1 cellular context compared by ENCODE assay signal in the genomic region with DNA sequence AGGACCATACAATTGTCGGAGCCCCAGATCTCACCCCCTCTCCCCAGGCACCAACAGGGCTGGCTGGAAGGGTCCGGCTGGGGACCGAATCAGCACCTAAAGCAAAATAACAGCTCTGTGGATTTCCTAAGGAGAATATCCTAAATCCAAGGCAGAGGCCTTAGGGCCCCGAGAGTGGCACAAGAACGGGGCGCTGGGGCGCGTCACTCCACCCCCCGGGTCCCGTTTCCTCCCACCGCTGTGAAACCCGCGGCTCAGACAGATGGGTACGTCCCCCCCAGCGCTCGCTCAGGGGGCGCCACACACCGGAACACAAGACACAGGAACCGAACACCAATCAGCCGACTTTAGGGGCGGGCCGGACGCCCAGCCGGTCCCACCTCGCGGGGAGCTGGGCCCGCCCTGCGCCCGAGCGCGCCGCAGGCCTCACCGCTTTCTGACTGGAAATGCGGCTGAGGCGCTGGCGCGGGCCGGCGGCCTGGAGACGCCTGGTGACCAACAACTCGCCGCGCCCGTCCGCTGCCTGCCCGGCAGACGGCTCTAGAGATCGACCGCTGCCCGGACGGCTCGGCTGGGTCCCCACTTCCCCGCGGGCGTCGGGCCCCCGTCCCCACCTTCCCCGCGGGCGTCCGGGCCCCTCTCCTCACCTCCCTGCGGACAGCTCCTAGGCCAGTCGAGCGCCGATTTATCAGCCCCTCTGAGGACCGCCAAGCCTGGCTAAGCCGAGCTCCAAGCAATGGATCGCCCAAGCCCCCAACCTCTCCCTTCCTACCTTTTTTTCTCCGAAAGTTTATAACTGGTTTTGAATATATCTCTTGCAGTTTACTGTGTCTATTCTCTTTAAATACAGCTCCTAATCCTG.
TF ChIP-seq lines count a peak whose summit lies in the region.

A gene with protein sequence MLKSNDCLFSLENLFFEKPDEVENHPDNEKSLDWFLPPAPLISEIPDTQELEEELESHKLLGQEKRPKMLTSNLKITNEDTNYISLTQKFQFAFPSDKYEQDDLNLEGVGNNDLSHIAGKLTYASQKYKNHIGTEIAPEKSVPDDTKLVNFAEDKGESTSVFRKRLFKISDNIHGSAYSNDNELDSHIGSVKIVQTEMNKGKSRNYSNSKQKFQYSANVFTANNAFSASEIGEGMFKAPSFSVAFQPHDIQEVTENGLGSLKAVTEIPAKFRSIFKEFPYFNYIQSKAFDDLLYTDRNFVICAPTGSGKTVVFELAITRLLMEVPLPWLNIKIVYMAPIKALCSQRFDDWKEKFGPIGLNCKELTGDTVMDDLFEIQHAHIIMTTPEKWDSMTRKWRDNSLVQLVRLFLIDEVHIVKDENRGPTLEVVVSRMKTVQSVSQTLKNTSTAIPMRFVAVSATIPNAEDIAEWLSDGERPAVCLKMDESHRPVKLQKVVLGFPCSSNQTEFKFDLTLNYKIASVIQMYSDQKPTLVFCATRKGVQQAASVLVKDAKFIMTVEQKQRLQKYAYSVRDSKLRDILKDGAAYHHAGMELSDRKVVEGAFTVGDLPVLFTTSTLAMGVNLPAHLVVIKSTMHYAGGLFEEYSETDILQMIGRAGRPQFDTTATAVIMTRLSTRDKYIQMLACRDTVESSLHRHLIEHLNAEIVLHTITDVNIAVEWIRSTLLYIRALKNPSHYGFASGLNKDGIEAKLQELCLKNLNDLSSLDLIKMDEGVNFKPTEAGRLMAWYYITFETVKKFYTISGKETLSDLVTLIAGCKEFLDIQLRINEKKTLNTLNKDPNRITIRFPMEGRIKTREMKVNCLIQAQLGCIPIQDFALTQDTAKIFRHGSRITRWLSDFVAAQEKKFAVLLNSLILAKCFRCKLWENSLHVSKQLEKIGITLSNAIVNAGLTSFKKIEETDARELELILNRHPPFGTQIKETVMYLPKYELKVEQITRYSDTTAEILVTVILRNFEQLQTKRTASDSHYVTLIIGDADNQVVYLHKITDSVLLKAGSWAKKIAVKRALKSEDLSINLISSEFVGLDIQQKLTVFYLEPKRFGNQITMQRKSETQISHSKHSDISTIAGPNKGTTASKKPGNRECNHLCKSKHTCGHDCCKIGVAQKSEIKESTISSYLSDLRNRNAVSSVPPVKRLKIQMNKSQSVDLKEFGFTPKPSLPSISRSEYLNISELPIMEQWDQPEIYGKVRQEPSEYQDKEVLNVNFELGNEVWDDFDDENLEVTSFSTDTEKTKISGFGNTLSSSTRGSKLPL (N-terminal part only) (minus strand): TSS at position 687 of the 862 bp plus-strand sequence. CDS start 3,755 bp downstream, outside the sequence.

TF ChIP-seq in HepG2, 621 proteins besides CTCF, POLR2A, EP300 and RAD21 (continued from another document and continues in another):
- TF ChIP-seq, protein P1, sequence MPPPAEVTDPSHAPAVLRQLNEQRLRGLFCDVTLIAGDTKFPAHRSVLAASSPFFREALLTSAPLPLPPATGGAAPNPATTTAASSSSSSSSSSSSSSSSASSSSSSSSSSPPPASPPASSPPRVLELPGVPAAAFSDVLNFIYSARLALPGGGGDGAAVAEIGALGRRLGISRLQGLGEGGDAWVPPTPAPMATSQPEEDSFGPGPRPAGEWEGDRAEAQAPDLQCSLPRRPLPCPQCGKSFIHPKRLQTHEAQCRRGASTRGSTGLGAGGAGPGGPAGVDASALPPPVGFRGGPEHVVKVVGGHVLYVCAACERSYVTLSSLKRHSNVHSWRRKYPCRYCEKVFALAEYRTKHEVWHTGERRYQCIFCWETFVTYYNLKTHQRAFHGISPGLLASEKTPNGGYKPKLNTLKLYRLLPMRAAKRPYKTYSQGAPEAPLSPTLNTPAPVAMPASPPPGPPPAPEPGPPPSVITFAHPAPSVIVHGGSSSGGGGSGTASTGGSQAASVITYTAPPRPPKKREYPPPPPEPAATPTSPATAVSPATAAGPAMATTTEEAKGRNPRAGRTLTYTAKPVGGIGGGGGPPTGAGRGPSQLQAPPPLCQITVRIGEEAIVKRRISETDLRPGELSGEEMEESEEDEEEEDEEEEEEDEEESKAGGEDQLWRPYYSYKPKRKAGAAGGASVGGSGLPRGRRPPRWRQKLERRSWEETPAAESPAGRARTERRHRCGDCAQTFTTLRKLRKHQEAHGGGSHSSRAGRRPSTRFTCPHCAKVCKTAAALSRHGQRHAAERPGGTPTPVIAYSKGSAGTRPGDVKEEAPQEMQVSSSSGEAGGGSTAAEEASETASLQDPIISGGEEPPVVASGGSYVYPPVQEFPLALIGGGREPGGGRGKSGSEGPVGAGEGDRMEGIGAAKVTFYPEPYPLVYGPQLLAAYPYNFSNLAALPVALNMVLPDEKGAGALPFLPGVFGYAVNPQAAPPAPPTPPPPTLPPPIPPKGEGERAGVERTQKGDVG (CRISPR knock-in tag; IDR thresholded peaks at IDR 0.05; ENCODE audit: borderline replicate concordance): no peak
- TF ChIP-seq SMAD3 (CRISPR knock-in tag; IDR thresholded peaks at IDR 0.05) (no peak), HNRNPLL (IDR thresholded peaks at IDR 0.05; ENCODE audit: low read depth, low read length, poor library complexity, severe bottlenecking) (peak; percentile 67), ZNF546 (CRISPR knock-in tag; conservative IDR thresholded peaks at IDR 0.05) (0 out of 2 replicates have a peak, but pooled peaks have one; percentile 62), ZNF235 (CRISPR knock-in tag; IDR thresholded peaks at IDR 0.05; ENCODE audit: borderline replicate concordance) (0 out of 2 replicates have a peak, but pooled peaks have one; percentile 46), SP1 (IDR thresholded peaks at IDR 0.05) (no peak), SP1 (CRISPR knock-in tag; IDR thresholded peaks at IDR 0.05) (peak; percentile 13; the same call in 1 of the 2 replicates), ZFY (CRISPR knock-in tag; IDR thresholded peaks at IDR 0.05) (peak; percentile 95), ARID2 (CRISPR knock-in tag; IDR thresholded peaks at IDR 0.05; ENCODE audit: borderline replicate concordance) (0 out of 2 replicates have a peak, but pooled peaks have one; percentile 34), LCORL (IDR thresholded peaks at IDR 0.05) (no peak), LCORL (CRISPR knock-in tag; IDR thresholded peaks at IDR 0.05) (peak; percentile 55; the same call in 1 of the 2 replicates), ZNF530 (CRISPR knock-in tag; IDR thresholded peaks at IDR 0.05; ENCODE audit: low read depth) (no peak), ZNF703 (CRISPR knock-in tag; IDR thresholded peaks at IDR 0.05; ENCODE audit: borderline replicate concordance) (peak; percentile 43; the same call in 1 of the 2 replicates), ZNF709 (CRISPR knock-in tag; IDR thresholded peaks at IDR 0.05) (0 out of 2 replicates have a peak, but pooled peaks have one; percentile 53)
- TF ChIP-seq, protein P2, sequence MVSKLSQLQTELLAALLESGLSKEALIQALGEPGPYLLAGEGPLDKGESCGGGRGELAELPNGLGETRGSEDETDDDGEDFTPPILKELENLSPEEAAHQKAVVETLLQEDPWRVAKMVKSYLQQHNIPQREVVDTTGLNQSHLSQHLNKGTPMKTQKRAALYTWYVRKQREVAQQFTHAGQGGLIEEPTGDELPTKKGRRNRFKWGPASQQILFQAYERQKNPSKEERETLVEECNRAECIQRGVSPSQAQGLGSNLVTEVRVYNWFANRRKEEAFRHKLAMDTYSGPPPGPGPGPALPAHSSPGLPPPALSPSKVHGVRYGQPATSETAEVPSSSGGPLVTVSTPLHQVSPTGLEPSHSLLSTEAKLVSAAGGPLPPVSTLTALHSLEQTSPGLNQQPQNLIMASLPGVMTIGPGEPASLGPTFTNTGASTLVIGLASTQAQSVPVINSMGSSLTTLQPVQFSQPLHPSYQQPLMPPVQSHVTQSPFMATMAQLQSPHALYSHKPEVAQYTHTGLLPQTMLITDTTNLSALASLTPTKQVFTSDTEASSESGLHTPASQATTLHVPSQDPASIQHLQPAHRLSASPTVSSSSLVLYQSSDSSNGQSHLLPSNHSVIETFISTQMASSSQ (IDR thresholded peaks at IDR 0.05; ENCODE audit: low read depth): no peak
- TF ChIP-seq, protein P2 (CRISPR knock-in tag; IDR thresholded peaks at IDR 0.05; ENCODE audit: borderline replicate concordance): 0 out of 2 replicates have a peak, but pooled peaks have one; percentile 28
- TF ChIP-seq, protein P3, sequence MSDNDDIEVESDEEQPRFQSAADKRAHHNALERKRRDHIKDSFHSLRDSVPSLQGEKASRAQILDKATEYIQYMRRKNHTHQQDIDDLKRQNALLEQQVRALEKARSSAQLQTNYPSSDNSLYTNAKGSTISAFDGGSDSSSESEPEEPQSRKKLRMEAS (IDR thresholded peaks at IDR 0.05): peak; percentile 51; the same call in 1 of the 2 replicates
- TF ChIP-seq, protein P4, sequence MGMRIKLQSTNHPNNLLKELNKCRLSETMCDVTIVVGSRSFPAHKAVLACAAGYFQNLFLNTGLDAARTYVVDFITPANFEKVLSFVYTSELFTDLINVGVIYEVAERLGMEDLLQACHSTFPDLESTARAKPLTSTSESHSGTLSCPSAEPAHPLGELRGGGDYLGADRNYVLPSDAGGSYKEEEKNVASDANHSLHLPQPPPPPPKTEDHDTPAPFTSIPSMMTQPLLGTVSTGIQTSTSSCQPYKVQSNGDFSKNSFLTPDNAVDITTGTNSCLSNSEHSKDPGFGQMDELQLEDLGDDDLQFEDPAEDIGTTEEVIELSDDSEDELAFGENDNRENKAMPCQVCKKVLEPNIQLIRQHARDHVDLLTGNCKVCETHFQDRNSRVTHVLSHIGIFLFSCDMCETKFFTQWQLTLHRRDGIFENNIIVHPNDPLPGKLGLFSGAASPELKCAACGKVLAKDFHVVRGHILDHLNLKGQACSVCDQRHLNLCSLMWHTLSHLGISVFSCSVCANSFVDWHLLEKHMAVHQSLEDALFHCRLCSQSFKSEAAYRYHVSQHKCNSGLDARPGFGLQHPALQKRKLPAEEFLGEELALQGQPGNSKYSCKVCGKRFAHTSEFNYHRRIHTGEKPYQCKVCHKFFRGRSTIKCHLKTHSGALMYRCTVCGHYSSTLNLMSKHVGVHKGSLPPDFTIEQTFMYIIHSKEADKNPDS (CRISPR knock-in tag; IDR thresholded peaks at IDR 0.05): peak; percentile 50; the same call in 1 of the 2 replicates
- TF ChIP-seq, protein P5, sequence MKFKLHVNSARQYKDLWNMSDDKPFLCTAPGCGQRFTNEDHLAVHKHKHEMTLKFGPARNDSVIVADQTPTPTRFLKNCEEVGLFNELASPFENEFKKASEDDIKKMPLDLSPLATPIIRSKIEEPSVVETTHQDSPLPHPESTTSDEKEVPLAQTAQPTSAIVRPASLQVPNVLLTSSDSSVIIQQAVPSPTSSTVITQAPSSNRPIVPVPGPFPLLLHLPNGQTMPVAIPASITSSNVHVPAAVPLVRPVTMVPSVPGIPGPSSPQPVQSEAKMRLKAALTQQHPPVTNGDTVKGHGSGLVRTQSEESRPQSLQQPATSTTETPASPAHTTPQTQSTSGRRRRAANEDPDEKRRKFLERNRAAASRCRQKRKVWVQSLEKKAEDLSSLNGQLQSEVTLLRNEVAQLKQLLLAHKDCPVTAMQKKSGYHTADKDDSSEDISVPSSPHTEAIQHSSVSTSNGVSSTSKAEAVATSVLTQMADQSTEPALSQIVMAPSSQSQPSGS (CRISPR knock-in tag; IDR thresholded peaks at IDR 0.05): no peak
- TF ChIP-seq, protein P6, sequence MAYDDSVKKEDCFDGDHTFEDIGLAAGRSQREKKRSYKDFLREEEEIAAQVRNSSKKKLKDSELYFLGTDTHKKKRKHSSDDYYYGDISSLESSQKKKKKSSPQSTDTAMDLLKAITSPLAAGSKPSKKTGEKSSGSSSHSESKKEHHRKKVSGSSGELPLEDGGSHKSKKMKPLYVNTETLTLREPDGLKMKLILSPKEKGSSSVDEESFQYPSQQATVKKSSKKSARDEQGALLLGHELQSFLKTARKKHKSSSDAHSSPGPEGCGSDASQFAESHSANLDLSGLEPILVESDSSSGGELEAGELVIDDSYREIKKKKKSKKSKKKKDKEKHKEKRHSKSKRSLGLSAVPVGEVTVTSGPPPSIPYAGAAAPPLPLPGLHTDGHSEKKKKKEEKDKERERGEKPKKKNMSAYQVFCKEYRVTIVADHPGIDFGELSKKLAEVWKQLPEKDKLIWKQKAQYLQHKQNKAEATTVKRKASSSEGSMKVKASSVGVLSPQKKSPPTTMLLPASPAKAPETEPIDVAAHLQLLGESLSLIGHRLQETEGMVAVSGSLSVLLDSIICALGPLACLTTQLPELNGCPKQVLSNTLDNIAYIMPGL (CRISPR knock-in tag; IDR thresholded peaks at IDR 0.05; ENCODE audit: borderline replicate concordance in 1 of 2, low read depth in 1 of 2): peak; percentile 24 to 65; a peak in 2 of 4 replicates
- TF ChIP-seq, protein P7, sequence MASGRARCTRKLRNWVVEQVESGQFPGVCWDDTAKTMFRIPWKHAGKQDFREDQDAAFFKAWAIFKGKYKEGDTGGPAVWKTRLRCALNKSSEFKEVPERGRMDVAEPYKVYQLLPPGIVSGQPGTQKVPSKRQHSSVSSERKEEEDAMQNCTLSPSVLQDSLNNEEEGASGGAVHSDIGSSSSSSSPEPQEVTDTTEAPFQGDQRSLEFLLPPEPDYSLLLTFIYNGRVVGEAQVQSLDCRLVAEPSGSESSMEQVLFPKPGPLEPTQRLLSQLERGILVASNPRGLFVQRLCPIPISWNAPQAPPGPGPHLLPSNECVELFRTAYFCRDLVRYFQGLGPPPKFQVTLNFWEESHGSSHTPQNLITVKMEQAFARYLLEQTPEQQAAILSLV (CRISPR knock-in tag; IDR thresholded peaks at IDR 0.05; ENCODE audit: borderline replicate concordance): peak; percentile 51; the same call in 1 of the 2 replicates
